Comparison of ENCODE assay signal across 8 cellular contexts in genomic region chr18:79378416-79379250, GRCh38. TPM values are rescaled to one million over a fixed set of nuclear protein-coding genes. Genes with fewer than 3 reads are reported as not detected.
DNase-seq lines count a peak whose midpoint lies in the region; ATAC-seq and TF ChIP-seq lines count a peak whose summit lies in the region.

No MANE protein-coding gene starts in this region.

- DNase-seq in NCI-H2196 (lab: John Stamatoyannopoulos, UW; ENCODE audit: unreplicated experiment) (peak; percentile 65), activated T-cell treated with anti-CD3 and anti-CD28 coated beads for 24 hours (ENCODE audit: low read depth) (peak; percentile 75), esophagus muscularis mucosa (ENCODE audit: extremely low spot score) (no peak), mucosa of descending colon (peak; percentile 84 to 89 (median 85)), COR-L47 (lab: John Stamatoyannopoulos, UW) (no peak)
- peak; percentile 53 for DNase-seq in stimulated activated CD8-positive, alpha-beta memory T cell treated with anti-CD3 and anti-CD28 coated beads, Interleukin-7, amount 100 ng/mL, for 24 hours (ENCODE audit: low read depth)

- H3K4me3 ChIP-seq in esophagus muscularis mucosa (no peak overlapping the region), mucosa of descending colon (no peak overlapping the region)

- no peak for TF ChIP-seq EP300 in esophagus muscularis mucosa (IDR thresholded peaks at IDR 0.05)

- intact Hi-C loops in esophagus muscularis mucosa (cut with DNase I), result loop anchor here (1.0 kb wide), 1 partner anchor 266 kb away; no protein-coding TSS in a partner anchor
- intact Hi-C loops in mucosa of descending colon (cut with DNase I, micrococcal nuclease), result loop anchor here (5.0 kb wide), 2 partner anchors 149 to 264 kb away; no protein-coding TSS in a partner anchor

- H3K4me1 ChIP-seq in esophagus muscularis mucosa (peaks cover 4 to 14% (median 9%) of the 10 kb centered on the region in 4 donors), mucosa of descending colon (ENCODE audit: low read depth) (no peaks in the 10 kb centered on the region)

- H3K27ac ChIP-seq in esophagus muscularis mucosa (replicated peaks in 1 of 4), result no peak overlapping the region

- H3K27me3 ChIP-seq in esophagus muscularis mucosa, result no peaks in the 10 kb centered on the region

- H3K9me3 ChIP-seq in esophagus muscularis mucosa (no peaks in the 10 kb centered on the region), mucosa of descending colon (no peaks in the 10 kb centered on the region)

- TF ChIP-seq POLR2A in esophagus muscularis mucosa (IDR thresholded peaks at IDR 0.05; ENCODE audit: low read depth), result no peak

- 59% methylated on average over 41 of the region's 49 CpGs for WGBS in esophagus muscularis mucosa

- H3K36me3 ChIP-seq in esophagus muscularis mucosa (peaks cover 7 to 43% (median 27%) of the 10 kb centered on the region in 4 donors), mucosa of descending colon (ENCODE audit: low read depth) (no peaks in the 10 kb centered on the region)

- peak; percentile 97 for TF ChIP-seq CTCF in GM12873 (IDR thresholded peaks at IDR 0.05; ENCODE audit: insufficient read depth, low read depth, low read length, missing control alignments)
- TF ChIP-seq CTCF in esophagus muscularis mucosa (IDR thresholded peaks at IDR 0.05), result peak; percentile 95 to 99 (median 96)
- TF ChIP-seq CTCF in mucosa of descending colon (IDR thresholded peaks at IDR 0.05), result peak; percentile 95

- ATAC-seq in HG02588 (IDR thresholded peaks at IDR 0.05; ENCODE audit: unreplicated experiment) (peak; percentile 58), mucosa of descending colon (peak; percentile 90)

RNA-seq across cellular contexts. Expression of gene NFATC1, which starts 17.1 kb away (rescaled TPM):
- total RNA-seq in esophagus muscularis mucosa (10 to 100 TPM; 15.0 to 22.0 (median 17.8) TPM), mucosa of descending colon (10 to 100 TPM in 1 of 3 donors, 1 to 10 TPM in 2; 2.9 to 12.9 (median 4.6) TPM)

Comparison
In these comparisons a context has a peak if more than half of its experiments do, and no peak if none do; other contexts are left out.
1. DNase-seq: peak in NCI-H2196 (single experiment), activated T-cell treated with anti-CD3 and anti-CD28 coated beads for 24 hours (single experiment), mucosa of descending colon (3 of 3) and stimulated activated CD8-positive, alpha-beta memory T cell treated with anti-CD3 and anti-CD28 coated beads, Interleukin-7, amount 100 ng/mL, for 24 hours (single experiment); none in esophagus muscularis mucosa (single experiment) and COR-L47 (single experiment).
2. Peak in every context shown above with its lines, with median percentiles within 50 percentile points of each other: CTCF ChIP-seq.